Comparison of ENCODE assay signal across 8 cellular contexts in genomic region chr9:131608469-131609115, GRCh38.
DNase-seq lines count a peak whose midpoint lies in the region; ATAC-seq and FAIRE-seq lines count a peak whose summit lies in the region.

No MANE protein-coding gene starts in this region.

- no peaks in the 10 kb centered on the region for H3K27me3 ChIP-seq in ectodermal cell (ENCODE audit: control insufficient read depth, insufficient read depth, low read length, poor library complexity, severe bottlenecking)

- H3K27ac ChIP-seq in ectodermal cell (ENCODE audit: insufficient read depth, low read depth, low read length, poor library complexity, severe bottlenecking) = peak overlapping the region; percentile 93

- H3K36me3 ChIP-seq in ectodermal cell (ENCODE audit: control insufficient read depth, insufficient read depth, low read length) = no peaks in the 10 kb centered on the region

- no peaks in the 10 kb centered on the region for H3K9me3 ChIP-seq in ectodermal cell (ENCODE audit: control insufficient read depth, low read length)

- WGBS in ectodermal cell, 2 experiments = 39 to 42% methylated on average over 13 of the region's 13 CpGs

- no peak for ATAC-seq in HG03378 (IDR thresholded peaks at IDR 0.05; ENCODE audit: unreplicated experiment)

- no peak overlapping the region for H3K4me3 ChIP-seq in ectodermal cell (ENCODE audit: insufficient read depth, low read depth, low read length)

- FAIRE-seq in urothelium cell line (lab: Jason Lieb, UNC) = no peak

- DNase-seq in A172 (ENCODE audit: low spot score) (peak; percentile 75), M059J (ENCODE audit: low read depth) (peak; percentile 96), lung microvascular endothelial cell (ENCODE audit: low read depth in 2 of 2) (peak; percentile 82 to 88), urothelium cell line (ENCODE audit: low spot score) (peak; percentile 93), NCI-H1436 treated with DMSO at 0.1 percent for 48 hours (lab: John Stamatoyannopoulos, UW) (no peak), COR-L47 (lab: John Stamatoyannopoulos, UW) (no peak)

- peaks cover 34% of the 10 kb centered on the region for H3K4me1 ChIP-seq in ectodermal cell (ENCODE audit: control insufficient read depth, insufficient read depth, low read length)

Comparison
In these comparisons a context has a peak if more than half of its experiments do, and no peak if none do; other contexts are left out.
1. DNase-seq: peak in A172 (single experiment), M059J (single experiment), lung microvascular endothelial cell (2 of 2) and urothelium cell line (single experiment); none in NCI-H1436 treated with DMSO at 0.1 percent for 48 hours (single experiment) and COR-L47 (single experiment).